ENCODE assay signal across 1 cellular context in the genomic region with DNA sequence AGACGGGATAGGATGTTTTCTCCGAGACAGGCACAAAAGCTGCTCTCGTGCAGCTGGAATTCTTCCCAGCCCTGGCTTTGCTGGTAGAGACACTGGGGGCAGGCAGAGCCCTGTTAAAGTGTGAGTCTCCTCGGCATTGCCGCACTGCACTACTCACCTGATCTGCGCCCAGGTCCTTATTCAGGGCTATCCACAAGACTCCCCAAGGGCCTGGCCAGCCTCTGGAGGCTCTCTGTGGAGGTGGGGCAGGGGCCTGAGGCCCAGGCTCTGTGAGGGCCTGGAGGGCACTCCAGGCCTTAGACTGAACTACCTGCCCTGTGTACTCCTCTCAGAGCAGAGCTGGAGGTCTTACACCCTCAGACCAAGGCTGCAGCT.
TF ChIP-seq lines count a peak whose summit lies in the region.

No MANE protein-coding gene starts in this region.

TF ChIP-seq in GM23338, 12 proteins besides CTCF, POLR2A, EP300 and RAD21 (continued from another document):
- TF ChIP-seq, protein P1, sequence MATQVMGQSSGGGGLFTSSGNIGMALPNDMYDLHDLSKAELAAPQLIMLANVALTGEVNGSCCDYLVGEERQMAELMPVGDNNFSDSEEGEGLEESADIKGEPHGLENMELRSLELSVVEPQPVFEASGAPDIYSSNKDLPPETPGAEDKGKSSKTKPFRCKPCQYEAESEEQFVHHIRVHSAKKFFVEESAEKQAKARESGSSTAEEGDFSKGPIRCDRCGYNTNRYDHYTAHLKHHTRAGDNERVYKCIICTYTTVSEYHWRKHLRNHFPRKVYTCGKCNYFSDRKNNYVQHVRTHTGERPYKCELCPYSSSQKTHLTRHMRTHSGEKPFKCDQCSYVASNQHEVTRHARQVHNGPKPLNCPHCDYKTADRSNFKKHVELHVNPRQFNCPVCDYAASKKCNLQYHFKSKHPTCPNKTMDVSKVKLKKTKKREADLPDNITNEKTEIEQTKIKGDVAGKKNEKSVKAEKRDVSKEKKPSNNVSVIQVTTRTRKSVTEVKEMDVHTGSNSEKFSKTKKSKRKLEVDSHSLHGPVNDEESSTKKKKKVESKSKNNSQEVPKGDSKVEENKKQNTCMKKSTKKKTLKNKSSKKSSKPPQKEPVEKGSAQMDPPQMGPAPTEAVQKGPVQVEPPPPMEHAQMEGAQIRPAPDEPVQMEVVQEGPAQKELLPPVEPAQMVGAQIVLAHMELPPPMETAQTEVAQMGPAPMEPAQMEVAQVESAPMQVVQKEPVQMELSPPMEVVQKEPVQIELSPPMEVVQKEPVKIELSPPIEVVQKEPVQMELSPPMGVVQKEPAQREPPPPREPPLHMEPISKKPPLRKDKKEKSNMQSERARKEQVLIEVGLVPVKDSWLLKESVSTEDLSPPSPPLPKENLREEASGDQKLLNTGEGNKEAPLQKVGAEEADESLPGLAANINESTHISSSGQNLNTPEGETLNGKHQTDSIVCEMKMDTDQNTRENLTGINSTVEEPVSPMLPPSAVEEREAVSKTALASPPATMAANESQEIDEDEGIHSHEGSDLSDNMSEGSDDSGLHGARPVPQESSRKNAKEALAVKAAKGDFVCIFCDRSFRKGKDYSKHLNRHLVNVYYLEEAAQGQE (IDR thresholded peaks at IDR 0.05; ENCODE audit: unreplicated experiment): no peak
- TF ChIP-seq EZH2 (IDR thresholded peaks at IDR 0.05; ENCODE audit: low read depth, unreplicated experiment) (no peak), EZH2phosphoT487 (IDR thresholded peaks at IDR 0.05; ENCODE audit: unreplicated experiment) (no peak), ZNF331 (CRISPR knock-in tag; IDR thresholded peaks at IDR 0.05; ENCODE audit: low read depth) (no peak), POLR2AphosphoS5 (IDR thresholded peaks at IDR 0.05; ENCODE audit: low read depth) (no peak)
